1 cellular context compared by ENCODE assay signal in genomic region chr10:100519321-100520051, GRCh38.
TF ChIP-seq lines count a peak whose summit lies in the region.

Gene SEC31B, minus strand, starts transcription at chr10:100519861. Its CDS starts 2,909 bp downstream, at chr10:100516952.

TF ChIP-seq in HepG2, 621 proteins besides CTCF, POLR2A, EP300 and RAD21 (continued from another document and continues in another):
- peak; percentile 66 for TF ChIP-seq ZNF883 (CRISPR knock-in tag; IDR thresholded peaks at IDR 0.05; ENCODE audit: not compliant biosample characterization)
- no peak for TF ChIP-seq ZNF770 (CRISPR knock-in tag; IDR thresholded peaks at IDR 0.05)
- TF ChIP-seq ZNF577 (CRISPR knock-in tag; IDR thresholded peaks at IDR 0.05; ENCODE audit: borderline replicate concordance, low read depth) = no peak
- TF ChIP-seq ZNF530 (CRISPR knock-in tag; IDR thresholded peaks at IDR 0.05; ENCODE audit: low read depth) = no peak
- TF ChIP-seq ZNF572 (CRISPR knock-in tag; IDR thresholded peaks at IDR 0.05) = no peak
- no peak for TF ChIP-seq FOXK2 (IDR thresholded peaks at IDR 0.05)
- TF ChIP-seq ZBTB14 (CRISPR knock-in tag; IDR thresholded peaks at IDR 0.05) = no peak
- no peak for TF ChIP-seq ZNF710 (CRISPR knock-in tag; IDR thresholded peaks at IDR 0.05; ENCODE audit: borderline replicate concordance)
- no peak for TF ChIP-seq SRF (IDR thresholded peaks at IDR 0.05; ENCODE audit: low read depth, low read length)
- TF ChIP-seq EZH2 (conservative IDR thresholded peaks at IDR 0.05; ENCODE audit: low read depth, low read length) = no peak
- no peak for TF ChIP-seq ONECUT2 (CRISPR knock-in tag; IDR thresholded peaks at IDR 0.05)
- TF ChIP-seq THAP7 (CRISPR knock-in tag; IDR thresholded peaks at IDR 0.05) = no peak
- TF ChIP-seq ZNF850 (CRISPR knock-in tag; conservative IDR thresholded peaks at IDR 0.05) = no peak
- no peak for TF ChIP-seq ADNP (CRISPR knock-in tag; IDR thresholded peaks at IDR 0.05)
- TF ChIP-seq GATAD1 (CRISPR knock-in tag; IDR thresholded peaks at IDR 0.05) = 0 out of 2 replicates have a peak, but pooled peaks have one; percentile 29
- TF ChIP-seq HNF1B (CRISPR knock-in tag; IDR thresholded peaks at IDR 0.05) = peak; percentile 58; the same call in 1 of the 2 replicates
- no peak for TF ChIP-seq ZNF343 (CRISPR knock-in tag; IDR thresholded peaks at IDR 0.05)
- TF ChIP-seq ZNF143 (CRISPR knock-in tag; IDR thresholded peaks at IDR 0.05) = peak; percentile 21; the same call in 1 of the 2 replicates
- TF ChIP-seq TERF1 (CRISPR knock-in tag; IDR thresholded peaks at IDR 0.05) = no peak
- peak; percentile 25; the same call in 1 of the 2 replicates for TF ChIP-seq ZNF331 (CRISPR knock-in tag; IDR thresholded peaks at IDR 0.05)
- TF ChIP-seq ARHGAP35 (CRISPR knock-in tag; IDR thresholded peaks at IDR 0.05; ENCODE audit: borderline replicate concordance) = no peak; the same call in 1 of the 2 replicates
- TF ChIP-seq RFX3 (CRISPR knock-in tag; IDR thresholded peaks at IDR 0.05) = no peak
- TF ChIP-seq ZMYM4 (CRISPR knock-in tag; IDR thresholded peaks at IDR 0.05) = no peak
- TF ChIP-seq ZNF737 (CRISPR knock-in tag; IDR thresholded peaks at IDR 0.05; ENCODE audit: borderline replicate concordance) = no peak
- TF ChIP-seq ZBTB42 (CRISPR knock-in tag; IDR thresholded peaks at IDR 0.05) = no peak
- no peak for TF ChIP-seq ZBTB40 (IDR thresholded peaks at IDR 0.05)
- peak; percentile 21; the same call in 1 of the 2 replicates for TF ChIP-seq ZBTB40 (CRISPR knock-in tag; IDR thresholded peaks at IDR 0.05)
- TF ChIP-seq MAF1 (CRISPR knock-in tag; IDR thresholded peaks at IDR 0.05; ENCODE audit: borderline replicate concordance) = no peak
- TF ChIP-seq ZNF225 (CRISPR knock-in tag; IDR thresholded peaks at IDR 0.05) = 0 out of 2 replicates have a peak, but pooled peaks have one; percentile 60
- no peak for TF ChIP-seq PAWR (CRISPR knock-in tag; IDR thresholded peaks at IDR 0.05; ENCODE audit: borderline replicate concordance)
- TF ChIP-seq NFYC (CRISPR knock-in tag; IDR thresholded peaks at IDR 0.05) = no peak
- no peak for TF ChIP-seq ARNT (IDR thresholded peaks at IDR 0.05)
- no peak for TF ChIP-seq NFIC (IDR thresholded peaks at IDR 0.05; ENCODE audit: low read length)
- TF ChIP-seq HMGXB4 (CRISPR knock-in tag; IDR thresholded peaks at IDR 0.05; ENCODE audit: borderline replicate concordance in 1 of 2, low read depth in 1 of 2) = peak; percentile 91 to 96
- no peak for TF ChIP-seq ZNF597 (CRISPR knock-in tag; IDR thresholded peaks at IDR 0.05)
- no peak for TF ChIP-seq SIX4 (CRISPR knock-in tag; IDR thresholded peaks at IDR 0.05)
- no peak for TF ChIP-seq SYNCRIP (IDR thresholded peaks at IDR 0.05; ENCODE audit: insufficient read depth, low read depth, low read length)
- 0 out of 2 replicates have a peak, but pooled peaks have one; percentile 34 for TF ChIP-seq CHCHD3 (CRISPR knock-in tag; IDR thresholded peaks at IDR 0.05)
- no peak; the same call in 1 of the 2 replicates for TF ChIP-seq ATF7-NPFF (CRISPR knock-in tag; IDR thresholded peaks at IDR 0.05; ENCODE audit: low read depth)
- TF ChIP-seq MZF1 (CRISPR knock-in tag; IDR thresholded peaks at IDR 0.05; ENCODE audit: borderline replicate concordance) = no peak
- TF ChIP-seq ZNF121 (CRISPR knock-in tag; IDR thresholded peaks at IDR 0.05) = peak; percentile 66
- 0 out of 2 replicates have a peak, but pooled peaks have one; percentile 49 for TF ChIP-seq HNRNPL (IDR thresholded peaks at IDR 0.05; ENCODE audit: low read depth, low read length)
- TF ChIP-seq KMT2B (CRISPR knock-in tag; IDR thresholded peaks at IDR 0.05) = no peak
- TF ChIP-seq ZNF781 (CRISPR knock-in tag; IDR thresholded peaks at IDR 0.05; ENCODE audit: borderline replicate concordance, not compliant biosample characterization) = no peak
